ENCODE assay signal across 7 cellular contexts in the genomic region with DNA sequence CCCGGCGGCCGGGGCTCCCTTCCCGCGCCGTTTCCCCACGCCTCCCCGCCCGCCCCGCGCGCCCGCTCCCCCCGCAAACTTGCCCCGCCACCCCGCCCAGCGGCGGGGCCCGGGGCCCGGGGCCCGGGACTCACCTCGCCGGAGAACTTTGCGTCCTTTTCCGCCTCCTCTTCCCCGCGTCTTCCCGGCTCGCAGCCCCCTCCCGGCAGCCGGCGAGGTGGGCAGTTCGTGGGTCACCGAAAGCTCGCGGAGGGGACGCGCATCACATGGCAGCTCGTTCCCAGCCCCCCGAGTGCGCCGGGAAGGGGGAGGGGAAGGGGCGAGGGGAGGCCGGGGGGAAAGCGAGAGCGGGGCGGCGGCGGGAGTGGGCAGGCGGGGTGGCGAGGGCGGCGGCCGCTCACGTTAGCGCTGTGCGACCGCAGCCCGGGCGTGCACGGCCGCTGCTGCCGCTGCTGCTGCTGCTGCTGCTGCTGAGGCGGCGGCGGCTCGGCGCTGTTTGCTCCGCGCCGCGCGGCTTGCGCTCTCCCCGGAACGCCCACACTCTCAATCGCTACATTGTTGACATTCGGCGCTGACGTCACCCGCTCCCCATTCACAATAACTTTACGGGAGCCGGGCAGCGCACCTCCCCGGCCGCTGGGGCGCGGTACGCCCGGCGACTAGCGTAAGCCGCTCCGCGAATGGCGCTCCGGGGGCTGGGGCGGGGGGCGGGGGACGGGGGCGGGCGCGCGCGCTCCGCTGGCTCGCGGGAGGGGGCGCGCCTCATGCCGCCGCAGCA. TPM values are rescaled to one million over a fixed set of nuclear protein-coding genes. Genes with fewer than 3 reads are reported as not detected.
A peak's percentile ranks its signal among the peaks of the same experiment; 100 is the strongest.
DNase-seq lines count a peak whose midpoint lies in the region; ATAC-seq lines count a peak whose summit lies in the region.

TSS of gene BACH2 (minus strand) at position 498 of the 778 bp plus-strand sequence. CDS start 287,999 bp downstream, outside the sequence.

- peak; percentile 83 for ATAC-seq in GM18868 (IDR thresholded peaks at IDR 0.05; ENCODE audit: unreplicated experiment)
- ATAC-seq in HG03097 (IDR thresholded peaks at IDR 0.05; ENCODE audit: low FRiP score, unreplicated experiment) = peak; percentile 62

- DNase-seq in NCI-H2196 treated with DMSO at 0.1 percent for 48 hours (lab: John Stamatoyannopoulos, UW; ENCODE audit: unreplicated experiment) (peak; percentile 73), cerebellum (ENCODE audit: low spot score) (peak; percentile 89), kidney glomerular epithelial cell (lab: John Stamatoyannopoulos, UW) (peak; percentile 29)
- DNase-seq in activated CD4-positive, alpha-beta T cell treated with anti-CD3 and anti-CD28 coated beads for 1 hour = peak; percentile 93
- peak; percentile 98 for DNase-seq in stimulated activated CD4-positive, alpha-beta T cell treated with anti-CD3 and anti-CD28 coated beads, Interleukin-15, amount 100 ng/mL, for 24 hours

RNA-seq across cellular contexts. Expression of gene BACH2, which starts in this region (rescaled TPM):
- 23.6 TPM for total RNA-seq in cerebellum

Comparison
In these comparisons a context has a peak if more than half of its experiments do, and no peak if none do; other contexts are left out.
1. Peak in every context shown above with its lines: DNase-seq and ATAC-seq.
2. DNase-seq: peak in every context shown above with its lines; median percentile 98 in stimulated activated CD4-positive, alpha-beta T cell treated with anti-CD3 and anti-CD28 coated beads, Interleukin-15, amount 100 ng/mL, for 24 hours; 93 in activated CD4-positive, alpha-beta T cell treated with anti-CD3 and anti-CD28 coated beads for 1 hour; 89 in cerebellum; 73 in NCI-H2196 treated with DMSO at 0.1 percent for 48 hours; 29 in kidney glomerular epithelial cell.